ENCODE assay signal across 8 cellular contexts in the genomic region with DNA sequence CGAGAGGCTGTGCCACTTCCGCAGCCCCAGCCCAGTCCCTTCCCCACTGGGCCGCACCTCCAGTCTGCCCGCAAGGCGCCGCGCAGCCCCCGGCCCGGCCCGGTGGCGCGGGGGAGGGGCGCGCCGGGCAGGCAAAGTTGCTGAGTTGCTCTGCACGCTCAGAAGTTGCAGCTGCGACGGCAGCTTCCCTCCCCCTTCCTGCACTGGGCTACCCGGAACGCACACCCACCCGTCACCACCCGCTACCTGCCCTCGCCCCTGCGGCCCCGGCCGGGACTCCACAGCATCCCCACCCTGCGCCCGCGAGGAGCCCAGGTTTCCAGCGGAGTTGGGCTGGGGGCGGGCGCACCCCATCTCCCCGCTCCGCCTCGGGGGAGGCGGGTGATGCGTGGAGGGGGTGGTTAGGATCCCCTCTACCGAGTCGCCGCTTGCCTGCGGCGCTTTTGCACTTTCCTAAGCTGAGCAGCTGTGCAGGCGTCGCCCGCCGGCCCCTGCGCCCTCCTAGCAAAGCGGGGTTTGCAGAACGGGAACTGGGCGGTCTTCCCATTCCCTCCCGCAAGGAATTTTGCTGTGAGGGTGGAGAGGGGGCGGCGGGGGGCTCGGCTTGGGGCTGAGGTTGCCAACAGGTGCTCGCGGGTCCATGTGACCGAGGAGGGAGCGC. TPM values are rescaled to one million over a fixed set of nuclear protein-coding genes. Genes with fewer than 3 reads are reported as not detected.
A peak's percentile ranks its signal among the peaks of the same experiment; 100 is the strongest.
DNase-seq lines count a peak whose midpoint lies in the region; ATAC-seq and TF ChIP-seq lines count a peak whose summit lies in the region.

No MANE protein-coding gene starts in this region.

- H3K4me3 ChIP-seq in WI38 (ENCODE audit: low read depth, low read length) (peak overlapping the region; percentile 30), colonic mucosa (peak overlapping the region; percentile 73), lower leg skin (ENCODE audit: low read depth, poor library complexity, severe bottlenecking) (peak overlapping the region; percentile 41)

- no peak for TF ChIP-seq CTCF in WI38 (IDR thresholded peaks at IDR 0.05; ENCODE audit: low read depth, low read length)
- no peak for TF ChIP-seq CTCF in colonic mucosa (IDR thresholded peaks at IDR 0.05)
- TF ChIP-seq CTCF in lower leg skin (IDR thresholded peaks at IDR 0.05), result no peak

- H3K4me1 ChIP-seq in colonic mucosa, result no peaks in the 10 kb centered on the region

- DNase-seq in ACHN (peak; percentile 20), colonic mucosa (peak; percentile 73), lower leg skin (ENCODE audit: low spot score in 2 of 2) (peak in 1 of 2 donors; percentile 90), DMS114 treated with DMSO at 0.1 percent for 48 hours (lab: John Stamatoyannopoulos, UW; ENCODE audit: unreplicated experiment) (no peak)
- peak; percentile 15 for DNase-seq in stimulated activated CD8-positive, alpha-beta memory T cell treated with anti-CD3 and anti-CD28 coated beads, Interleukin-4, amount 100 ng/mL, for 24 hours (ENCODE audit: low read depth)

- intact Hi-C loops in colonic mucosa (cut with DNase I), result no loop called here
- intact Hi-C loops in lower leg skin (cut with DNase I; ENCODE audit: low total_unique reads), result loop anchor here (5.0 kb wide), 1 partner anchor 860 kb away; the partner anchor contains the start of gene TXNDC5

- H3K9ac ChIP-seq in colonic mucosa (ENCODE audit: low read depth in 2 of 2, low read length in 2 of 2), result peak overlapping the region; percentile 94

- no peak for TF ChIP-seq POLR2A in lower leg skin (IDR thresholded peaks at IDR 0.05)

- WGBS in lower leg skin, 2 donors, result 1 to 2% methylated on average over 36 to 52 of the region's 58 CpGs

- H3K9me3 ChIP-seq in colonic mucosa, result no peaks in the 10 kb centered on the region

- in situ Hi-C loops in ACHN (cut with HindIII; ENCODE audit: low pct_ligation_motif_present, low pct_unique_long_range_greater_than_20kb, low sequenced_read_pairs), result no loop called here

- peak overlapping the region; percentile 96 for H3K27ac ChIP-seq in colonic mucosa

- H3K27me3 ChIP-seq in colonic mucosa, result no peaks in the 10 kb centered on the region

- no peak for TF ChIP-seq RAD21 in Ishikawa (IDR thresholded peaks at IDR 0.05; ENCODE audit: low read depth)

- H3K36me3 ChIP-seq in colonic mucosa, result no peaks in the 10 kb centered on the region

- peak; percentile 70 for ATAC-seq in GM18909 (IDR thresholded peaks at IDR 0.05; ENCODE audit: poor library complexity, unreplicated experiment)

- no peak for TF ChIP-seq EP300 in Ishikawa (IDR thresholded peaks at IDR 0.05; ENCODE audit: borderline replicate concordance)

TF ChIP-seq in Ishikawa, 13 proteins besides CTCF, POLR2A, EP300 and RAD21:
- peak; percentile 12; the same call in 1 of the 2 replicates for TF ChIP-seq EGR1 (IDR thresholded peaks at IDR 0.05)
- TF ChIP-seq TAF1 (IDR thresholded peaks at IDR 0.05; ENCODE audit: low read depth), result no peak
- peak; percentile 75; the same call in 1 of the 2 replicates for TF ChIP-seq ZBTB7A (IDR thresholded peaks at IDR 0.05; ENCODE audit: low read depth)
- no peak for TF ChIP-seq TEAD4 (IDR thresholded peaks at IDR 0.05)
- no peak for TF ChIP-seq NFIC (IDR thresholded peaks at IDR 0.05)
- TF ChIP-seq, protein P1, sequence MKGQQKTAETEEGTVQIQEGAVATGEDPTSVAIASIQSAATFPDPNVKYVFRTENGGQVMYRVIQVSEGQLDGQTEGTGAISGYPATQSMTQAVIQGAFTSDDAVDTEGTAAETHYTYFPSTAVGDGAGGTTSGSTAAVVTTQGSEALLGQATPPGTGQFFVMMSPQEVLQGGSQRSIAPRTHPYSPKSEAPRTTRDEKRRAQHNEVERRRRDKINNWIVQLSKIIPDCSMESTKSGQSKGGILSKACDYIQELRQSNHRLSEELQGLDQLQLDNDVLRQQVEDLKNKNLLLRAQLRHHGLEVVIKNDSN (IDR thresholded peaks at IDR 0.05), result peak; percentile 18; the same call in 1 of the 2 replicates
- TF ChIP-seq, protein P2, sequence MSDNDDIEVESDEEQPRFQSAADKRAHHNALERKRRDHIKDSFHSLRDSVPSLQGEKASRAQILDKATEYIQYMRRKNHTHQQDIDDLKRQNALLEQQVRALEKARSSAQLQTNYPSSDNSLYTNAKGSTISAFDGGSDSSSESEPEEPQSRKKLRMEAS (IDR thresholded peaks at IDR 0.05), result peak; percentile 38; the same call in 1 of the 2 replicates
- no peak for TF ChIP-seq CEBPB (IDR thresholded peaks at IDR 0.05)
- TF ChIP-seq TCF12 (IDR thresholded peaks at IDR 0.05; ENCODE audit: low read depth), result no peak
- 0 out of 2 replicates have a peak, but pooled peaks have one; percentile 33 for TF ChIP-seq FOXM1 (IDR thresholded peaks at IDR 0.05; ENCODE audit: borderline replicate concordance, low read depth)
TF ChIP-seq in Ishikawa: peak in this region for 5.

RNA-seq across cellular contexts. Expression of gene RREB1, which starts 55.9 kb away (rescaled TPM):
- total RNA-seq in colonic mucosa (10 to 100 TPM; 79.0 to 81.3 TPM), lower leg skin (10 to 100 TPM; 40.8 to 68.6 (median 54.4) TPM)
